Comparison of ENCODE assay signal across 19 cellular contexts in genomic region chr4:110019153-110019552, GRCh38.
DNase-seq lines count a peak whose midpoint lies in the region; ATAC-seq, FAIRE-seq and TF ChIP-seq lines count a peak whose summit lies in the region.
"Had no signal": no experiment of that assay in that cellular context is flagged by ENCODE, and none has a peak within 500 bp of the region (broad histone marks: within the 10 kb centered on the region; RNA-seq: fewer than 3 reads in every experiment).

No MANE protein-coding gene starts in this region.

- no peaks in the 10 kb centered on the region for H3K9me3 Mint-ChIP-seq in effector memory CD8-positive, alpha-beta T cell
- H3K9me3 Mint-ChIP-seq: HFFc6 had no signal

- H2AFZ ChIP-seq in DND-41 (ENCODE audit: low read depth, low read length): no peak overlapping the region
- H2AFZ ChIP-seq: GM23338 had no signal

- no peak overlapping the region for H3K4me3 Mint-ChIP-seq in effector memory CD8-positive, alpha-beta T cell
- H3K4me3 Mint-ChIP-seq: CD4-positive, alpha-beta memory T cell; GM23338; H9 had no signal

- H3K4me1 ChIP-seq in DND-41 (ENCODE audit: insufficient read depth, low read length): no peaks in the 10 kb centered on the region

- no peaks in the 10 kb centered on the region for H3K79me2 ChIP-seq in DND-41 (ENCODE audit: insufficient read depth, low read length)

- H3K9me3 ChIP-seq in DND-41 (ENCODE audit: insufficient read depth, low read length, severe bottlenecking) (no peaks in the 10 kb centered on the region), WERI-Rb-1 (ENCODE audit: severe bottlenecking) (no peaks in the 10 kb centered on the region)

- peaks cover 2 to 3% of the 10 kb centered on the region in 2 donors for H3K4me1 Mint-ChIP-seq in effector memory CD8-positive, alpha-beta T cell (ENCODE audit: low read depth in 2 of 2)

- H3K4me2 ChIP-seq in DND-41 (ENCODE audit: insufficient read depth, low read length): no peak overlapping the region
- H3K4me2 ChIP-seq: GM23338 had no signal

- H3K36me3 ChIP-seq in DND-41 (ENCODE audit: insufficient read depth, low read length): no peaks in the 10 kb centered on the region
- no peaks in the 10 kb centered on the region for H3K36me3 ChIP-seq in WERI-Rb-1

- H3K27me3 ChIP-seq in DND-41 (ENCODE audit: insufficient read depth, low read length, poor library complexity) (no peaks in the 10 kb centered on the region), WERI-Rb-1 (ENCODE audit: insufficient read depth, low read depth, severe bottlenecking) (no peaks in the 10 kb centered on the region)

- peak; percentile 55; the same call in 1 of the 3 replicates for ATAC-seq in DND-41 (ENCODE audit: insufficient read depth, low read depth)
- ATAC-seq in effector memory CD8-positive, alpha-beta T cell (replicated peaks): peak; percentile 29
- peak; percentile 61 for ATAC-seq in stimulated activated naive CD8-positive, alpha-beta T cell treated with anti-CD3 and anti-CD28 coated beads, Interleukin-15, Interleukin-2, amounts not matched to agents 100 U/mL and 50 U/mL, for 24 hours
- no peak for ATAC-seq in HG03442 (IDR thresholded peaks at IDR 0.05; ENCODE audit: unreplicated experiment)

- no peak overlapping the region for H3K27ac Mint-ChIP-seq in effector memory CD8-positive, alpha-beta T cell
- H3K27ac Mint-ChIP-seq: GM23338, HFFc6 had no signal

- H3K27ac ChIP-seq in DND-41 (ENCODE audit: low read length) (no peak overlapping the region), WERI-Rb-1 (no peak overlapping the region)

- H4K20me1 ChIP-seq in DND-41 (ENCODE audit: insufficient read depth, low read length): no peaks in the 10 kb centered on the region

- H3K4me3 ChIP-seq in DND-41 (ENCODE audit: low read depth in 1 of 2, low read length in 2 of 2) (no peak overlapping the region), WERI-Rb-1 (ENCODE audit: low read depth, low read length) (no peak overlapping the region)
- H3K4me3 ChIP-seq: GM23338 had no signal

- peaks cover 0 to 4% of the 10 kb centered on the region in 2 donors for H3K27me3 Mint-ChIP-seq in effector memory CD8-positive, alpha-beta T cell

- FAIRE-seq in G401.6 (lab: Jason Lieb, UNC): peak; percentile 28
- FAIRE-seq: GM12891, GM18507 had no signal

- no peaks in the 10 kb centered on the region for H3K36me3 Mint-ChIP-seq in effector memory CD8-positive, alpha-beta T cell (ENCODE audit: insufficient read depth)

- DNase-seq in DND-41 (no peak), kidney tubule cell (ENCODE audit: low spot score) (no peak), WERI-Rb-1 (no peak)
- DNase-seq in effector memory CD8-positive, alpha-beta T cell: no peak
- no peak for DNase-seq in stimulated activated naive CD8-positive, alpha-beta T cell treated with anti-CD3 and anti-CD28 coated beads, Interleukin-15, Interleukin-2, amounts not matched to agents 100 U/mL and 50 U/mL, for 24 hours
- DNase-seq: C1 segment of cervical spinal cord; Calu3; CD4-positive, alpha-beta memory T cell; COR-L47; DMS53; DMS79 treated with DMSO at 0.1 percent for 48 hours; GDM1; H9; HFFc6 had no signal

- H3K9ac ChIP-seq in DND-41 (ENCODE audit: low read depth, low read length): no peak overlapping the region

- no peak for TF ChIP-seq CTCF in DND-41 (IDR thresholded peaks at IDR 0.05; ENCODE audit: borderline replicate concordance, extremely low read depth, low read length, poor library complexity, severe bottlenecking)
- no peak for TF ChIP-seq CTCF in WERI-Rb-1 (IDR thresholded peaks at IDR 0.05; ENCODE audit: low read depth, low read length)
